In genomic region chr11:810040-810567, GRCh38 we compare ENCODE assay signal across 8 cellular contexts. TPM values are rescaled to one million over a fixed set of nuclear protein-coding genes. Genes with fewer than 3 reads are reported as not detected.
DNase-seq lines count a peak whose midpoint lies in the region; FAIRE-seq and TF ChIP-seq lines count a peak whose summit lies in the region.

No MANE protein-coding gene starts in this region.

- H3K27ac ChIP-seq in VCaP (peak overlapping the region; percentile 94), small intestine (ENCODE audit: low read depth in 1 of 2, low read length in 1 of 2) (peak overlapping the region; percentile 68 to 99)

- peak overlapping the region; percentile 84 for H3K4me3 Mint-ChIP-seq in activated naive CD4-positive, alpha-beta T cell treated with anti-CD3 and anti-CD28 coated beads for 36 hours
- peak overlapping the region; percentile 96 for H3K4me3 Mint-ChIP-seq in glutamatergic neuron (ENCODE audit: unreplicated experiment)

- H3K27me3 Mint-ChIP-seq in activated naive CD4-positive, alpha-beta T cell treated with anti-CD3 and anti-CD28 coated beads for 36 hours (ENCODE audit: low read depth), result no peaks in the 10 kb centered on the region
- peaks cover 14% of the 10 kb centered on the region for H3K27me3 Mint-ChIP-seq in glutamatergic neuron (ENCODE audit: unreplicated experiment)

- peak overlapping the region; percentile 97 for H3K27ac Mint-ChIP-seq in activated naive CD4-positive, alpha-beta T cell treated with anti-CD3 and anti-CD28 coated beads for 36 hours
- peak overlapping the region; percentile 59 for H3K27ac Mint-ChIP-seq in glutamatergic neuron (ENCODE audit: unreplicated experiment)

- H3K9me3 Mint-ChIP-seq in activated naive CD4-positive, alpha-beta T cell treated with anti-CD3 and anti-CD28 coated beads for 36 hours, result no peaks in the 10 kb centered on the region
- H3K9me3 Mint-ChIP-seq in glutamatergic neuron (ENCODE audit: unreplicated experiment), result peaks cover 12% of the 10 kb centered on the region

- no peak for DNase-seq in activated naive CD4-positive, alpha-beta T cell treated with anti-CD3 and anti-CD28 coated beads for 36 hours
- DNase-seq in activated naive CD4-positive, alpha-beta T cell treated with Interleukin-2 at 50 U/mL for 16 hours, result no peak
- DNase-seq in glutamatergic neuron, result peak; percentile 33
- peak; percentile 48 for DNase-seq in small intestine
- no peak for DNase-seq in dermis blood vessel endothelial cell
- no peak for DNase-seq in NCI-H82 (lab: John Stamatoyannopoulos, UW)
- DNase-seq in COLO668 (lab: John Stamatoyannopoulos, UW; ENCODE audit: unreplicated experiment), result no peak

- H3K4me1 Mint-ChIP-seq in activated naive CD4-positive, alpha-beta T cell treated with anti-CD3 and anti-CD28 coated beads for 36 hours (ENCODE audit: low read depth), result peaks cover 33% of the 10 kb centered on the region
- H3K4me1 Mint-ChIP-seq in glutamatergic neuron (ENCODE audit: low read depth, unreplicated experiment), result peaks cover 15% of the 10 kb centered on the region

- H3K4me1 ChIP-seq in small intestine (ENCODE audit: control insufficient read depth in 2 of 2, insufficient read depth in 1 of 2, low read depth in 1 of 2, low read length in 1 of 2), result peaks cover 0 to 3% of the 10 kb centered on the region in 2 donors

- H3K36me3 Mint-ChIP-seq in activated naive CD4-positive, alpha-beta T cell treated with anti-CD3 and anti-CD28 coated beads for 36 hours (ENCODE audit: low read depth), result peaks cover 31% of the 10 kb centered on the region
- H3K36me3 Mint-ChIP-seq in glutamatergic neuron (ENCODE audit: unreplicated experiment), result no peaks in the 10 kb centered on the region

- CTCF ChIA-PET in activated naive CD4-positive, alpha-beta T cell treated with anti-CD3 and anti-CD28 coated beads for 36 hours (lab: Charles Lee), result interaction anchor here (0.7 kb wide), 1 partner anchor 134 kb away, joined by 3 read pairs; no protein-coding TSS in a partner anchor

- H3K36me3 ChIP-seq in small intestine (ENCODE audit: control insufficient read depth in 2 of 2, insufficient read depth in 2 of 2, low read length in 2 of 2), result peaks cover 15 to 18% of the 10 kb centered on the region in 2 donors

- no peak for FAIRE-seq in small intestine (lab: Jason Lieb, UNC)

- intact Hi-C loops in activated naive CD4-positive, alpha-beta T cell treated with anti-CD3 and anti-CD28 coated beads for 36 hours (cut with micrococcal nuclease), result no loop called here

- H3K4me3 ChIP-seq in small intestine (ENCODE audit: low read depth in 1 of 2, low read length in 2 of 2), result peak overlapping the region; percentile 74 to 86

- H3K9me3 ChIP-seq in small intestine (ENCODE audit: control insufficient read depth, low read depth), result no peaks in the 10 kb centered on the region

- 0 to 1% (median 0%) methylated on average over 43 to 55 of the region's 55 CpGs for WGBS in small intestine, 3 donors

- no peaks in the 10 kb centered on the region for H3K27me3 ChIP-seq in small intestine (ENCODE audit: control insufficient read depth in 2 of 2, insufficient read depth in 2 of 2, low read length in 2 of 2)

- TF ChIP-seq CTCF in VCaP (conservative IDR thresholded peaks at IDR 0.05) (no peak), glutamatergic neuron (IDR thresholded peaks at IDR 0.05; ENCODE audit: partially characterized antibody, unreplicated experiment) (no peak)

RNA-seq across cellular contexts. Expression of gene RPLP2, which starts 0.3 kb away (rescaled TPM):
- 1,000 to 10,000 TPM; 3,807 to 3,940 TPM for total RNA-seq in activated naive CD4-positive, alpha-beta T cell treated with anti-CD3 and anti-CD28 coated beads for 36 hours
- total RNA-seq in glutamatergic neuron (ENCODE audit: unreplicated experiment) (997 TPM), dermis blood vessel endothelial cell (199 and 232 TPM in 2 replicates)
- 1,000 to 10,000 TPM; 1,144 to 2,714 (median 1,384) TPM for polyA plus RNA-seq in small intestine

RNA-seq across cellular contexts. Expression of gene PIDD1, which starts 5.1 kb away (rescaled TPM):
- total RNA-seq in activated naive CD4-positive, alpha-beta T cell treated with anti-CD3 and anti-CD28 coated beads for 36 hours, result 10 to 100 TPM; 43.2 to 45.2 TPM
- total RNA-seq in glutamatergic neuron (ENCODE audit: unreplicated experiment) (37.0 TPM), dermis blood vessel endothelial cell (7.8 and 12.1 TPM in 2 replicates)
- polyA plus RNA-seq in small intestine, result 10 to 100 TPM; 20.7 to 47.0 (median 36.5) TPM

RNA-seq across cellular contexts. Expression of gene PNPLA2, which starts 8.6 kb away (rescaled TPM):
- 10 to 100 TPM; 15.5 to 22.6 TPM for total RNA-seq in activated naive CD4-positive, alpha-beta T cell treated with anti-CD3 and anti-CD28 coated beads for 36 hours
- total RNA-seq in glutamatergic neuron (ENCODE audit: unreplicated experiment), result 32.3 TPM
- polyA plus RNA-seq in small intestine, result 100 to 1,000 TPM in 2 of 3 donors, 10 to 100 TPM in 1; 66.2 to 250 (median 190) TPM
- 41.4 and 76.9 TPM in 2 replicates for total RNA-seq in dermis blood vessel endothelial cell

RNA-seq across cellular contexts. Expression of gene SLC25A22, which starts 12.0 kb away (rescaled TPM):
- total RNA-seq in activated naive CD4-positive, alpha-beta T cell treated with anti-CD3 and anti-CD28 coated beads for 36 hours, result 10 to 100 TPM; 19.1 to 21.8 TPM
- 93.9 TPM for total RNA-seq in glutamatergic neuron (ENCODE audit: unreplicated experiment)
- 10 to 100 TPM; 10.5 to 21.9 (median 10.5) TPM for polyA plus RNA-seq in small intestine
- 7.1 and 13.6 TPM in 2 replicates for total RNA-seq in dermis blood vessel endothelial cell

RNA-seq across cellular contexts. Expression of gene CRACR2B, which starts 17.6 kb away (rescaled TPM):
- total RNA-seq in activated naive CD4-positive, alpha-beta T cell treated with anti-CD3 and anti-CD28 coated beads for 36 hours, result under 1 TPM; 0.32 to 0.41 TPM
- total RNA-seq in glutamatergic neuron (ENCODE audit: unreplicated experiment), result 19.7 TPM
- polyA plus RNA-seq in small intestine, result 10 to 100 TPM; 47.3 to 88.8 (median 83.0) TPM
- total RNA-seq in dermis blood vessel endothelial cell, result 27.5 and 29.8 TPM in 2 replicates

Comparison
In these comparisons a context has a peak if more than half of its experiments do, and no peak if none do; other contexts are left out.
1. DNase-seq: peak in glutamatergic neuron (single experiment) and small intestine (single experiment); none in activated naive CD4-positive, alpha-beta T cell treated with anti-CD3 and anti-CD28 coated beads for 36 hours (single experiment), activated naive CD4-positive, alpha-beta T cell treated with Interleukin-2 at 50 U/mL for 16 hours (single experiment), dermis blood vessel endothelial cell (single experiment), NCI-H82 (single experiment) and COLO668 (single experiment).